In the genomic region with DNA sequence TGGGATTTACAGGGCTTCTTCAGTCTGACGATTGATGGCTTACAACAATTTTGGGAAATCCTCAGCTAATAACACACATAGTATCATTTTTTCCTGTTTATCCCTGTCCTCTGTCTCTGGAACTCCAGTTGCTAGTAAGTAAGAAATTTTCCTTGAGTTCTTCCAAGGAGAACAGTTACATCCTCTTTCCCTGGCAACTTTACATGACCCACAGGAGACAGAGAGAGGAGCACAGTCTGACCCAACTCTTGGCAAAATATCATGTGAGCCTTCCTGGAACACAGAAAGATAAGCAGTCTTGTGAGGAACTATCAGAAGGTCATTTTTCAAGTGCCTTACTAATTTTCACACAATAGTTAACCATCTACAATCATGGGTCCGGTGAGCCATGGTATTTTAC, we compare ENCODE assay signal across 13 cellular contexts.
DNase-seq lines count a peak whose midpoint lies in the region; ATAC-seq, FAIRE-seq and TF ChIP-seq lines count a peak whose summit lies in the region.
"Had no signal": no experiment of that assay in that cellular context is flagged by ENCODE, and none has a peak within 500 bp of the region (broad histone marks: within the 10 kb centered on the region; RNA-seq: fewer than 3 reads in every experiment).

No MANE protein-coding gene starts in this region.

- intact Hi-C loops in right lobe of liver (cut with DNase I) (no loop called here), HepG2 (cut with micrococcal nuclease; ENCODE audit: unreplicated experiment) (no loop called here), testis (cut with DNase I; ENCODE audit: low total_unique reads) (no loop called here)

- H3K27ac ChIP-seq in right lobe of liver (no peak overlapping the region), HepG2 (ENCODE audit: extremely low read length, insufficient read depth, low read length) (no peak overlapping the region), testis (no peak overlapping the region)
- H3K27ac ChIP-seq: C4-2B had no signal

- H3K4me2 ChIP-seq in HepG2 (ENCODE audit: low read depth, low read length), result no peak overlapping the region

- no TSS peak for BruUV-seq in HepG2 (replicated peaks; lab: Mats Ljungman, UMichigan)

- no peaks in the 10 kb centered on the region for H3K27me3 ChIP-seq in right lobe of liver
- H3K27me3 ChIP-seq in HepG2 (ENCODE audit: control insufficient read depth in 1 of 2, insufficient read depth in 2 of 2, low read length in 2 of 2), result no peaks in the 10 kb centered on the region
- no peaks in the 10 kb centered on the region for H3K27me3 ChIP-seq in testis
- H3K27me3 ChIP-seq: BE2C had no signal

- CTCF ChIA-PET in HepG2 (lab: Yijun Ruan, JAX; ENCODE audit: low intra/inter-chr PET ratio, low total read pairs), result no interaction called here

- H3K36me3 ChIP-seq in right lobe of liver (no peaks in the 10 kb centered on the region), HepG2 (replicated peaks in 1 of 2; ENCODE audit: control insufficient read depth in 1 of 2, insufficient read depth in 2 of 2, low read length in 2 of 2) (no peaks in the 10 kb centered on the region), testis (ENCODE audit: low read depth, missing control alignments) (no peaks in the 10 kb centered on the region)
- H3K36me3 ChIP-seq: BE2C had no signal

- in situ Hi-C loops in HepG2 (cut with HindIII; ENCODE audit: extremely low pct_ligation_motif_present, low pct_unique_long_range_greater_than_20kb), result no loop called here

- no peak for TF ChIP-seq CTCF in right lobe of liver (IDR thresholded peaks at IDR 0.05)
- no peak for TF ChIP-seq CTCF in HepG2 (CRISPR knock-in tag; IDR thresholded peaks at IDR 0.05)
- TF ChIP-seq CTCF in testis (IDR thresholded peaks at IDR 0.05), result no peak

- TF ChIP-seq POLR2A in right lobe of liver (IDR thresholded peaks at IDR 0.05) (no peak), HepG2 (IDR thresholded peaks at IDR 0.05; ENCODE audit: insufficient read depth in 1 of 2, low read depth in 2 of 2, low read length in 2 of 2) (no peak), testis (IDR thresholded peaks at IDR 0.05) (no peak)

- no peak overlapping the region for H3K9ac ChIP-seq in HepG2 (ENCODE audit: insufficient read depth, low read depth, low read length)

- no peak for TF ChIP-seq RAD21 in HepG2 (CRISPR knock-in tag; IDR thresholded peaks at IDR 0.05)

- POLR2A ChIA-PET in HepG2 (lab: Yijun Ruan, JAX), result no interaction called here

- FAIRE-seq in HepG2 (lab: Jason Lieb, UNC), result no peak

- 51% methylated on average over 2 of the region's 2 CpGs for WGBS in right lobe of liver (ENCODE audit: insufficient coverage, low coverage, low lambda C conversion rate, missing lambda C conversion rate)
- 3% methylated on average over 2 of the region's 2 CpGs for WGBS in HepG2 (ENCODE audit: low lambda C conversion rate)
- 30 to 46% methylated on average over 2 of the region's 2 CpGs for WGBS in testis, 2 donors

- no peaks in the 10 kb centered on the region for H3K4me1 ChIP-seq in right lobe of liver
- H3K4me1 ChIP-seq in HepG2 (ENCODE audit: insufficient read depth, low read length), result no peaks in the 10 kb centered on the region
- H3K4me1 ChIP-seq in testis, result no peaks in the 10 kb centered on the region
- H3K4me1 ChIP-seq: BE2C had no signal

- ATAC-seq in right lobe of liver, result peak; percentile 25 to 67 (median 50)
- no peak for ATAC-seq in HepG2
- ATAC-seq in HG03469 (IDR thresholded peaks at IDR 0.05; ENCODE audit: unreplicated experiment), result no peak

- H2AFZ ChIP-seq in HepG2 (ENCODE audit: low read length), result no peak overlapping the region

- TF ChIP-seq EP300 in HepG2 (IDR thresholded peaks at IDR 0.05; ENCODE audit: low read depth in 2 of 2, low read length in 2 of 2) (no peak), HepG2 (CRISPR knock-in tag; IDR thresholded peaks at IDR 0.05; ENCODE audit: borderline replicate concordance) (no peak)

- H3K79me2 ChIP-seq in HepG2 (ENCODE audit: insufficient read depth, low read length), result no peaks in the 10 kb centered on the region

- H3K4me3 ChIP-seq in right lobe of liver (no peak overlapping the region), HepG2 (replicated peaks in 1 of 3; ENCODE audit: insufficient read depth in 1 of 3, low read depth in 2 of 3, low read length in 3 of 3) (no peak overlapping the region), testis (no peak overlapping the region)

- H3K9me3 ChIP-seq in right lobe of liver (no peaks in the 10 kb centered on the region), HepG2 (ENCODE audit: low read length) (no peaks in the 10 kb centered on the region), testis (no peaks in the 10 kb centered on the region)
- H3K9me3 ChIP-seq: BE2C had no signal

- H4K20me1 ChIP-seq in HepG2 (ENCODE audit: insufficient read depth, low read length), result no peaks in the 10 kb centered on the region

- DNase-seq in right lobe of liver (no peak), HepG2 (ENCODE audit: low spot score) (no peak), OCI-M1 (lab: John Stamatoyannopoulos, UW) (peak; percentile 37), foreskin melanocyte (peak; percentile 24), testis (peak; percentile 24), NCI-H345 treated with DMSO at 0.1 percent for 48 hours (lab: John Stamatoyannopoulos, UW; ENCODE audit: unreplicated experiment) (no peak), DMS79 treated with DMSO at 0.1 percent for 48 hours (lab: John Stamatoyannopoulos, UW) (no peak)
- DNase-seq: BE2C; CD4-positive, alpha-beta memory T cell; H7; KG1 had no signal

TF ChIP-seq in HepG2, 621 proteins besides CTCF, POLR2A, EP300 and RAD21:
- TF ChIP-seq ZNF432 (CRISPR knock-in tag; IDR thresholded peaks at IDR 0.05; ENCODE audit: borderline replicate concordance), result no peak
- TF ChIP-seq, protein P1, sequence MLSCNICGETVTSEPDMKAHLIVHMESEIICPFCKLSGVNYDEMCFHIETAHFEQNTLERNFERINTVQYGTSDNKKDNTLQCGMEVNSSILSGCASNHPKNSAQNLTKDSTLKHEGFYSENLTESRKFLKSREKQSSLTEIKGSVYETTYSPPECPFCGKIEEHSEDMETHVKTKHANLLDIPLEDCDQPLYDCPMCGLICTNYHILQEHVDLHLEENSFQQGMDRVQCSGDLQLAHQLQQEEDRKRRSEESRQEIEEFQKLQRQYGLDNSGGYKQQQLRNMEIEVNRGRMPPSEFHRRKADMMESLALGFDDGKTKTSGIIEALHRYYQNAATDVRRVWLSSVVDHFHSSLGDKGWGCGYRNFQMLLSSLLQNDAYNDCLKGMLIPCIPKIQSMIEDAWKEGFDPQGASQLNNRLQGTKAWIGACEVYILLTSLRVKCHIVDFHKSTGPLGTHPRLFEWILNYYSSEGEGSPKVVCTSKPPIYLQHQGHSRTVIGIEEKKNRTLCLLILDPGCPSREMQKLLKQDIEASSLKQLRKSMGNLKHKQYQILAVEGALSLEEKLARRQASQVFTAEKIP (CRISPR knock-in tag; IDR thresholded peaks at IDR 0.05; ENCODE audit: borderline replicate concordance), result no peak
- TF ChIP-seq, protein P2, sequence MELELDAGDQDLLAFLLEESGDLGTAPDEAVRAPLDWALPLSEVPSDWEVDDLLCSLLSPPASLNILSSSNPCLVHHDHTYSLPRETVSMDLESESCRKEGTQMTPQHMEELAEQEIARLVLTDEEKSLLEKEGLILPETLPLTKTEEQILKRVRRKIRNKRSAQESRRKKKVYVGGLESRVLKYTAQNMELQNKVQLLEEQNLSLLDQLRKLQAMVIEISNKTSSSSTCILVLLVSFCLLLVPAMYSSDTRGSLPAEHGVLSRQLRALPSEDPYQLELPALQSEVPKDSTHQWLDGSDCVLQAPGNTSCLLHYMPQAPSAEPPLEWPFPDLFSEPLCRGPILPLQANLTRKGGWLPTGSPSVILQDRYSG (CRISPR knock-in tag; IDR thresholded peaks at IDR 0.05), result no peak

Comparison
In these comparisons a context has a peak if more than half of its experiments do, and no peak if none do; other contexts are left out.
1. ATAC-seq: peak in right lobe of liver (4 of 4); none in HepG2 (single experiment) and HG03469 (single experiment).
2. DNase-seq: peak in OCI-M1 (single experiment), foreskin melanocyte (single experiment) and testis (single experiment); none in right lobe of liver (0 of 3), HepG2 (single experiment), NCI-H345 treated with DMSO at 0.1 percent for 48 hours (single experiment) and DMS79 treated with DMSO at 0.1 percent for 48 hours (single experiment).